16 cellular contexts compared by ENCODE assay signal in genomic region chr5:143235423-143235822, GRCh38.
A peak's percentile ranks its signal among the peaks of the same experiment; 100 is the strongest.
DNase-seq lines count a peak whose midpoint lies in the region; ATAC-seq and TF ChIP-seq lines count a peak whose summit lies in the region.
"Had no signal": no experiment of that assay in that cellular context is flagged by ENCODE, and none has a peak within 500 bp of the region (broad histone marks: within the 10 kb centered on the region; RNA-seq: fewer than 3 reads in every experiment).

No MANE protein-coding gene starts in this region.

- no peak for ATAC-seq in GM18858 (IDR thresholded peaks at IDR 0.05; ENCODE audit: unreplicated experiment)
- ATAC-seq: K562 had no signal

- H3K27ac ChIP-seq in RWPE1: peak overlapping the region; percentile 82

- TF ChIP-seq CTCF in RWPE1 (conservative IDR thresholded peaks at IDR 0.05; ENCODE audit: low read depth): no peak

- CTCF ChIA-PET in RWPE1 (lab: Yijun Ruan, JAX): no interaction called here

- peak; percentile 90 for DNase-seq in EH (ENCODE audit: low read depth)
- DNase-seq in RWPE1 (ENCODE audit: low spot score): peak; percentile 99
- peak; percentile 94 for DNase-seq in fibroblast of peridontal ligament (ENCODE audit: extremely low read depth)
- DNase-seq in skeletal muscle cell (ENCODE audit: low read depth): peak; percentile 72
- no peak for DNase-seq in NCI-H2029 (lab: John Stamatoyannopoulos, UW)
- DNase-seq in cerebellar cortex (ENCODE audit: low spot score): no peak
- DNase-seq in DMS 273 treated with DMSO at 0.1 percent for 48 hours (lab: John Stamatoyannopoulos, UW): no peak
- DNase-seq: activated CD4-positive, alpha-beta T cell treated with anti-CD3 and anti-CD28 coated beads for 1 hour; activated naive CD8-positive, alpha-beta T cell treated with anti-CD3 and anti-CD28 coated beads, Interleukin-2, amount 10 ng/mL, durations not matched to agents 7 days and 5 days; activated T-cell treated with anti-CD3 and anti-CD28 coated beads, Interleukin-2, amount 50 U/mL, for 24 hours; C1 segment of cervical spinal cord; NCI-H1436; NCI-H524 had no signal

- no peak overlapping the region for H3K4me3 ChIP-seq in skeletal muscle cell (ENCODE audit: low read depth, low read length)
- H3K4me3 ChIP-seq: K562, tibial nerve had no signal

- POLR2A ChIA-PET in RWPE1 (lab: Yijun Ruan, JAX; ENCODE audit: low non-redundant PET): interaction anchor here (0.7 kb wide), 1 partner anchor 30 kb away, joined by 6 read pairs; no protein-coding TSS in a partner anchor

Comparison
In these comparisons a context has a peak if more than half of its experiments do, and no peak if none do; other contexts are left out.
1. DNase-seq: peak in EH (single experiment), RWPE1 (single experiment), fibroblast of peridontal ligament (single experiment) and skeletal muscle cell (single experiment); none in NCI-H2029 (single experiment), cerebellar cortex (single experiment) and DMS 273 treated with DMSO at 0.1 percent for 48 hours (single experiment).